1 cellular context compared by ENCODE assay signal in the genomic region with DNA sequence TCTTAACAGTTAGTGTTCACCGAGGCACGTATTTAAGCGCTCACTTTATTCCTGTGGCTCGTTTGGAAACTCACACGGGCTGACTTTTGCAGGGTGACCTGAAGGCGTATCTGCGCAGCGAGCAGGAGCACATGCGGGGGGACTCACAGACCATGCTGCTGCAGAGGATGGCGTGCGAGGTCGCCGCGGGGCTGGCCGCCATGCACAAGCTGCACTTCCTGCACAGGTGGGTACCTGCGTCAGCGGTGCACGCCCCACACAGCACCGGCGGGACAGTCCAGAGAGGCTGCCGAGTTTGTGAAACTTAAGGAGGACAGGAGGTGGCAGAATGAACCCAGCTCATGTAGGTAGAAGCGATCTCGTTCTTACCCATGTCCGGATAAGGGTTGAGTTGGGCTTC.
TF ChIP-seq lines count a peak whose summit lies in the region.

No MANE protein-coding gene starts in this region.

TF ChIP-seq in HepG2, 621 proteins besides CTCF, POLR2A, EP300 and RAD21:
- TF ChIP-seq, protein P1, sequence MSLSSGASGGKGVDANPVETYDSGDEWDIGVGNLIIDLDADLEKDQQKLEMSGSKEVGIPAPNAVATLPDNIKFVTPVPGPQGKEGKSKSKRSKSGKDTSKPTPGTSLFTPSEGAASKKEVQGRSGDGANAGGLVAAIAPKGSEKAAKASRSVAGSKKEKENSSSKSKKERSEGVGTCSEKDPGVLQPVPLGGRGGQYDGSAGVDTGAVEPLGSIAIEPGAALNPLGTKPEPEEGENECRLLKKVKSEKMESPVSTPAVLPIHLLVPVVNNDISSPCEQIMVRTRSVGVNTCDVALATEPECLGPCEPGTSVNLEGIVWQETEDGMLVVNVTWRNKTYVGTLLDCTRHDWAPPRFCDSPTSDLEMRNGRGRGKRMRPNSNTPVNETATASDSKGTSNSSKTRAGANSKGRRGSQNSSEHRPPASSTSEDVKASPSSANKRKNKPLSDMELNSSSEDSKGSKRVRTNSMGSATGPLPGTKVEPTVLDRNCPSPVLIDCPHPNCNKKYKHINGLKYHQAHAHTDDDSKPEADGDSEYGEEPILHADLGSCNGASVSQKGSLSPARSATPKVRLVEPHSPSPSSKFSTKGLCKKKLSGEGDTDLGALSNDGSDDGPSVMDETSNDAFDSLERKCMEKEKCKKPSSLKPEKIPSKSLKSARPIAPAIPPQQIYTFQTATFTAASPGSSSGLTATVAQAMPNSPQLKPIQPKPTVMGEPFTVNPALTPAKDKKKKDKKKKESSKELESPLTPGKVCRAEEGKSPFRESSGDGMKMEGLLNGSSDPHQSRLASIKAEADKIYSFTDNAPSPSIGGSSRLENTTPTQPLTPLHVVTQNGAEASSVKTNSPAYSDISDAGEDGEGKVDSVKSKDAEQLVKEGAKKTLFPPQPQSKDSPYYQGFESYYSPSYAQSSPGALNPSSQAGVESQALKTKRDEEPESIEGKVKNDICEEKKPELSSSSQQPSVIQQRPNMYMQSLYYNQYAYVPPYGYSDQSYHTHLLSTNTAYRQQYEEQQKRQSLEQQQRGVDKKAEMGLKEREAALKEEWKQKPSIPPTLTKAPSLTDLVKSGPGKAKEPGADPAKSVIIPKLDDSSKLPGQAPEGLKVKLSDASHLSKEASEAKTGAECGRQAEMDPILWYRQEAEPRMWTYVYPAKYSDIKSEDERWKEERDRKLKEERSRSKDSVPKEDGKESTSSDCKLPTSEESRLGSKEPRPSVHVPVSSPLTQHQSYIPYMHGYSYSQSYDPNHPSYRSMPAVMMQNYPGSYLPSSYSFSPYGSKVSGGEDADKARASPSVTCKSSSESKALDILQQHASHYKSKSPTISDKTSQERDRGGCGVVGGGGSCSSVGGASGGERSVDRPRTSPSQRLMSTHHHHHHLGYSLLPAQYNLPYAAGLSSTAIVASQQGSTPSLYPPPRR (CRISPR knock-in tag; IDR thresholded peaks at IDR 0.05; ENCODE audit: borderline replicate concordance) = no peak
- TF ChIP-seq AGO2 (optimal IDR thresholded peaks at IDR 0.05; ENCODE audit: low read depth, low read length) (peak; percentile 34), FIP1L1 (IDR thresholded peaks at IDR 0.05; ENCODE audit: borderline replicate concordance, insufficient read depth, low read depth, low read length) (no peak)
- TF ChIP-seq, protein P2, sequence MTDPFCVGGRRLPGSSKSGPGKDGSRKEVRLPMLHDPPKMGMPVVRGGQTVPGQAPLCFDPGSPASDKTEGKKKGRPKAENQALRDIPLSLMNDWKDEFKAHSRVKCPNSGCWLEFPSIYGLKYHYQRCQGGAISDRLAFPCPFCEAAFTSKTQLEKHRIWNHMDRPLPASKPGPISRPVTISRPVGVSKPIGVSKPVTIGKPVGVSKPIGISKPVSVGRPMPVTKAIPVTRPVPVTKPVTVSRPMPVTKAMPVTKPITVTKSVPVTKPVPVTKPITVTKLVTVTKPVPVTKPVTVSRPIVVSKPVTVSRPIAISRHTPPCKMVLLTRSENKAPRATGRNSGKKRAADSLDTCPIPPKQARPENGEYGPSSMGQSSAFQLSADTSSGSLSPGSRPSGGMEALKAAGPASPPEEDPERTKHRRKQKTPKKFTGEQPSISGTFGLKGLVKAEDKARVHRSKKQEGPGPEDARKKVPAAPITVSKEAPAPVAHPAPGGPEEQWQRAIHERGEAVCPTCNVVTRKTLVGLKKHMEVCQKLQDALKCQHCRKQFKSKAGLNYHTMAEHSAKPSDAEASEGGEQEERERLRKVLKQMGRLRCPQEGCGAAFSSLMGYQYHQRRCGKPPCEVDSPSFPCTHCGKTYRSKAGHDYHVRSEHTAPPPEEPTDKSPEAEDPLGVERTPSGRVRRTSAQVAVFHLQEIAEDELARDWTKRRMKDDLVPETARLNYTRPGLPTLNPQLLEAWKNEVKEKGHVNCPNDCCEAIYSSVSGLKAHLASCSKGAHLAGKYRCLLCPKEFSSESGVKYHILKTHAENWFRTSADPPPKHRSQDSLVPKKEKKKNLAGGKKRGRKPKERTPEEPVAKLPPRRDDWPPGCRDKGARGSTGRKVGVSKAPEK (CRISPR knock-in tag; IDR thresholded peaks at IDR 0.05; ENCODE audit: borderline replicate concordance) = no peak
TF ChIP-seq in HepG2: peak in this region for 1.
